8 cellular contexts compared by ENCODE assay signal in the genomic region with DNA sequence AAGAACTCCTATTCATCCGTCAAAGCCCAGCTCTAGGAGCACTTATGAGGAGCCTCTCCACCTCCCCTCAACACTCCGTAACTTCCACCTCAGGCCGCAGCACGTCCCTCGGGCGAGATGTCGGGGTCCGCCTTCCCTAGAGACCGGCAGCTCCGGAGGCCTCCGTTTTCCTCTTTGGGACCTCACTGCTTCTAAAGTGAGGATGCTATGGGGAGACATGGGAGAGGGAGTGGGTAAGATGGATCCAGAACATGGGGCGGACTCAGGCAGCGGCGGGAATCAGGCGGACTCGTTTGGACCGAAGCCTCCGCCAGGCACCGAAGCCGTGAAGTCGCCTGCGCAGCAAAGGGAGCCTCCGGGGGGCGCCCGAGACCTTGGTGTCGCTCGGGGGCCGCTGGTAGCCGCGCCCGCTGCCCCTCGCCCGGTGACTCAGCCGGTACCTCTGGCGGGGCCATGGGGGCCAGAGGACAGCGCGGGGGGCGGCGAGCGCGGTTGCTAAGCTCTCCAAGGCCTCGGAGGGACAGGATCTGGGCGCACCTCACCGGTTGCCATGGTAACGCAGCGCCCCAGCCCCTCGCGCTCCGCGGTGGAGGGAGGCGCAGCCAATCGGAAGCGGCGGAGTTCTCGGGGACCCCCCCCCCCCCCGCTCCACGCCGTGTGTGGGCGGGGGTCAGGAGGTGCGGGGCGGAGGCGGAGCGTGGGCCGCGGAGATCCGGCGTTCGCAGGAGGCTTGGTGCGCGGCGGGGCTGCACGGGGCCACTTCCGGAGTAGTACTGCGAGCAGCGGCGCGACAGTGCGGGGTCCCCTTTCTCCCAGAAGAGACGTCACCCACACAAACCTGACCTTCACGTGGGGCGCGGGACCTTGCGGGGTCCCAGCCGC. TPM values are rescaled to one million over a fixed set of nuclear protein-coding genes. Genes with fewer than 3 reads are reported as not detected.
DNase-seq lines count a peak whose midpoint lies in the region; ATAC-seq, FAIRE-seq and TF ChIP-seq lines count a peak whose summit lies in the region.

No MANE protein-coding gene starts in this region.

- peak; percentile 60 to 69 for TF ChIP-seq CTCF in Caco-2 (IDR thresholded peaks at IDR 0.05; ENCODE audit: insufficient read depth in 1 of 2, low read depth in 1 of 2, low read length in 1 of 2, severe bottlenecking in 1 of 2, unreplicated experiment in 1 of 2)
- peak; percentile 55 for TF ChIP-seq CTCF in KMS-11 (conservative IDR thresholded peaks at IDR 0.05; ENCODE audit: low read depth, low read length)
- TF ChIP-seq CTCF in astrocyte (IDR thresholded peaks at IDR 0.05; ENCODE audit: insufficient read depth, low read depth, low read length): no peak

- H3K36me3 Mint-ChIP-seq in Caco-2 (ENCODE audit: insufficient read depth, unreplicated experiment): peaks cover 23% of the 10 kb centered on the region
- peaks cover 6% of the 10 kb centered on the region for H3K36me3 Mint-ChIP-seq in T-helper 2 cell treated with Interferon-gamma antibody and Interleukin-4, amounts not matched to agents 5 μg/mL and 100 μg/mL, for 36 hours (ENCODE audit: low read depth)
- H3K36me3 Mint-ChIP-seq in astrocyte (ENCODE audit: low read depth, unreplicated experiment): peaks cover 4% of the 10 kb centered on the region

- DNase-seq in Caco-2 (peak; percentile 78 to 87), astrocyte (ENCODE audit: low read depth) (no peak), urothelium cell line (ENCODE audit: low spot score) (no peak)
- DNase-seq in T-helper 2 cell treated with Interferon-gamma antibody and Interleukin-4, amounts not matched to agents 5 μg/mL and 100 μg/mL, for 36 hours (ENCODE audit: low spot score): peak; percentile 82

- CTCF ChIA-PET in Caco-2 (lab: Charles Lee): interaction anchor here (0.7 to 3.7 kb wide), 9 partner anchors 41 to 366 kb away, joined by 3 to 57 read pairs (median 5); no protein-coding TSS in a partner anchor

- H3K4me1 ChIP-seq in Caco-2: peaks cover 16% of the 10 kb centered on the region
- H3K4me1 ChIP-seq in KMS-11 (ENCODE audit: low read depth, poor library complexity, severe bottlenecking): no peaks in the 10 kb centered on the region
- peaks cover 29% of the 10 kb centered on the region for H3K4me1 ChIP-seq in astrocyte (ENCODE audit: insufficient read depth, low read length)

- H2AFZ ChIP-seq in KMS-11 (ENCODE audit: low read depth) (peak overlapping the region; percentile 49), astrocyte (ENCODE audit: low read depth, low read length) (peak overlapping the region; percentile 27)

- H4K20me1 ChIP-seq in KMS-11 (ENCODE audit: insufficient read depth) (no peaks in the 10 kb centered on the region), astrocyte (ENCODE audit: insufficient read depth, low read length) (peaks cover 34% of the 10 kb centered on the region)

- ATAC-seq in HG03439 (IDR thresholded peaks at IDR 0.05; ENCODE audit: unreplicated experiment): no peak

- H3K4me2 ChIP-seq in KMS-11 (peak overlapping the region; percentile 76), astrocyte (ENCODE audit: low read length) (peak overlapping the region; percentile 86)

- no peak overlapping the region for H3K27ac Mint-ChIP-seq in Caco-2 (ENCODE audit: unreplicated experiment)
- peak overlapping the region; percentile 84 for H3K27ac Mint-ChIP-seq in T-helper 2 cell treated with Interferon-gamma antibody and Interleukin-4, amounts not matched to agents 5 μg/mL and 100 μg/mL, for 36 hours
- H3K27ac Mint-ChIP-seq in astrocyte (ENCODE audit: unreplicated experiment): peak overlapping the region; percentile 66

- intact Hi-C loops in Caco-2 (cut with micrococcal nuclease; ENCODE audit: unreplicated experiment): loop anchor here (1.0 to 10.0 kb wide), 4 partner anchors 119 to 299 kb away; no protein-coding TSS in a partner anchor

- H3K9me3 ChIP-seq in Caco-2 (no peaks in the 10 kb centered on the region), astrocyte (ENCODE audit: insufficient read depth, low read depth, low read length) (no peaks in the 10 kb centered on the region)

- POLR2A ChIA-PET in Caco-2 (lab: Charles Lee): interaction anchor here (0.7 to 0.8 kb wide), 2 partner anchors 192 to 283 kb away, joined by 3 to 16 read pairs; a partner anchor contains a TSS

- H3K36me3 ChIP-seq in Caco-2 (ENCODE audit: control insufficient read depth, insufficient read depth, low read length) (no peaks in the 10 kb centered on the region), KMS-11 (ENCODE audit: insufficient read depth) (no peaks in the 10 kb centered on the region), astrocyte (ENCODE audit: insufficient read depth, low read length) (no peaks in the 10 kb centered on the region)

- H3K27ac ChIP-seq in KMS-11 (no peak overlapping the region), astrocyte (ENCODE audit: low read depth, low read length) (peak overlapping the region; percentile 60), skin epidermis (peak overlapping the region in 18 of 21 experiments; percentile 10 to 94 (median 59))

- H3K4me1 Mint-ChIP-seq in Caco-2 (ENCODE audit: low read depth, unreplicated experiment): no peaks in the 10 kb centered on the region
- peaks cover 18% of the 10 kb centered on the region for H3K4me1 Mint-ChIP-seq in T-helper 2 cell treated with Interferon-gamma antibody and Interleukin-4, amounts not matched to agents 5 μg/mL and 100 μg/mL, for 36 hours (ENCODE audit: low read depth)
- peaks cover 8% of the 10 kb centered on the region for H3K4me1 Mint-ChIP-seq in astrocyte (ENCODE audit: low read depth, unreplicated experiment)

- H3K9me3 Mint-ChIP-seq in Caco-2 (ENCODE audit: unreplicated experiment): no peaks in the 10 kb centered on the region
- H3K9me3 Mint-ChIP-seq in T-helper 2 cell treated with Interferon-gamma antibody and Interleukin-4, amounts not matched to agents 5 μg/mL and 100 μg/mL, for 36 hours: no peaks in the 10 kb centered on the region
- H3K9me3 Mint-ChIP-seq in astrocyte (ENCODE audit: unreplicated experiment): peaks cover 2% of the 10 kb centered on the region

- H3K4me3 ChIP-seq in Caco-2 (ENCODE audit: low read depth, low read length): peak overlapping the region; percentile 73
- H3K4me3 ChIP-seq in KMS-11 (IDR thresholded peaks at IDR 0.05; ENCODE audit: insufficient read depth, low read depth, low read length): no peak overlapping the region
- H3K4me3 ChIP-seq in astrocyte (ENCODE audit: insufficient read depth, low read depth, low read length): peak overlapping the region; percentile 78
- H3K4me3 ChIP-seq in iPS-11a (ENCODE audit: low read depth, low read length): peak overlapping the region; percentile 2
- H3K4me3 ChIP-seq in skin epidermis: peak overlapping the region; percentile 26 to 60 (median 56)

- H3K79me2 ChIP-seq in KMS-11 (ENCODE audit: insufficient read depth, low read depth) (no peaks in the 10 kb centered on the region), astrocyte (ENCODE audit: insufficient read depth, low read length) (peaks cover 42% of the 10 kb centered on the region)

- no peak overlapping the region for H3K9ac ChIP-seq in KMS-11
- peak overlapping the region; percentile 93 for H3K9ac ChIP-seq in astrocyte (ENCODE audit: low read length)

- BruUV-seq in Caco-2 (replicated peaks; lab: Mats Ljungman, UMichigan): no TSS peak

- H3K27me3 ChIP-seq in Caco-2 (replicated peaks; ENCODE audit: control insufficient read depth, insufficient read depth, low read length): no peaks in the 10 kb centered on the region
- peaks cover 7% of the 10 kb centered on the region; the same call in 1 of the 2 replicates for H3K27me3 ChIP-seq in KMS-11 (ENCODE audit: insufficient read depth, low read depth)
- no peaks in the 10 kb centered on the region for H3K27me3 ChIP-seq in astrocyte (ENCODE audit: insufficient read depth, low read length)

- no peak for FAIRE-seq in astrocyte (lab: Jason Lieb, UNC)
- no peak for FAIRE-seq in urothelium cell line (lab: Jason Lieb, UNC)

- H3K27me3 Mint-ChIP-seq in Caco-2 (ENCODE audit: insufficient read depth, unreplicated experiment) (peaks cover 12% of the 10 kb centered on the region), astrocyte (ENCODE audit: low read depth, unreplicated experiment) (peaks cover 2% of the 10 kb centered on the region)
- peaks cover 16% of the 10 kb centered on the region for H3K27me3 Mint-ChIP-seq in T-helper 2 cell treated with Interferon-gamma antibody and Interleukin-4, amounts not matched to agents 5 μg/mL and 100 μg/mL, for 36 hours (ENCODE audit: low read depth)

- peak overlapping the region; percentile 76 for H3K4me3 Mint-ChIP-seq in Caco-2 (ENCODE audit: unreplicated experiment)
- peak overlapping the region; percentile 81 for H3K4me3 Mint-ChIP-seq in T-helper 2 cell treated with Interferon-gamma antibody and Interleukin-4, amounts not matched to agents 5 μg/mL and 100 μg/mL, for 36 hours
- H3K4me3 Mint-ChIP-seq in astrocyte (ENCODE audit: unreplicated experiment): peak overlapping the region; percentile 78

RNA-seq across cellular contexts. Expression of a gene that starts 1.3 kb away (rescaled TPM):
- total RNA-seq in Caco-2 (2022) (0.59 and 1.8 TPM in 2 replicates), astrocyte (9.0 and 14.5 TPM in 2 replicates)

RNA-seq across cellular contexts. Expression of a gene that starts 11.8 kb away (rescaled TPM):
- 33.1 and 39.3 TPM in 2 replicates for total RNA-seq in Caco-2 (2022)
- total RNA-seq in astrocyte: 32.8 and 36.8 TPM in 2 replicates

RNA-seq across cellular contexts. Expression of a gene that starts 23.7 kb away (rescaled TPM):
- total RNA-seq in Caco-2 (2022): 52.0 and 52.8 TPM in 2 replicates
- total RNA-seq in astrocyte: 25.8 and 26.7 TPM in 2 replicates

RNA-seq across cellular contexts. Expression of a gene that starts 28.5 kb away (rescaled TPM):
- total RNA-seq in Caco-2 (2022): 0.54 and 0.60 TPM in 2 replicates
- total RNA-seq in astrocyte: 0.65 and 0.77 TPM in 2 replicates

Comparison
In these comparisons a context has a peak if more than half of its experiments do, and no peak if none do; other contexts are left out.
1. DNase-seq: peak in Caco-2 (2 of 2) and T-helper 2 cell treated with Interferon-gamma antibody and Interleukin-4, amounts not matched to agents 5 μg/mL and 100 μg/mL, for 36 hours (single experiment); none in astrocyte (single experiment) and urothelium cell line (single experiment).
2. Peak in every context shown above with its lines, with median percentiles within 50 percentile points of each other: H3K4me3 Mint-ChIP-seq.